10 cellular contexts compared by ENCODE assay signal in genomic region chr18:37403100-37403781, GRCh38.
DNase-seq lines count a peak whose midpoint lies in the region; ATAC-seq and TF ChIP-seq lines count a peak whose summit lies in the region.
"Had no signal": no experiment of that assay in that cellular context is flagged by ENCODE, and none has a peak within 500 bp of the region (broad histone marks: within the 10 kb centered on the region; RNA-seq: fewer than 3 reads in every experiment).

No MANE protein-coding gene starts in this region.

- H3K79me2 ChIP-seq in Karpas-422 (ENCODE audit: low read length): no peaks in the 10 kb centered on the region
- no peaks in the 10 kb centered on the region for H3K79me2 ChIP-seq in neural progenitor cell (ENCODE audit: low read depth)

- H3F3A ChIP-seq in neural progenitor cell (ENCODE audit: low read depth): no peaks in the 10 kb centered on the region

- H3K27me3 Mint-ChIP-seq in brain (peaks cover 6% of the 10 kb centered on the region), neural progenitor cell (ENCODE audit: insufficient read depth, low read depth) (peaks cover 10% of the 10 kb centered on the region)
- H3K27me3 Mint-ChIP-seq: naive B cell had no signal

- H3K27ac Mint-ChIP-seq in brain: peak overlapping the region in 3 of 5 experiments; percentile 13 to 82 (median 43)
- H3K27ac Mint-ChIP-seq in neural progenitor cell: no peak overlapping the region
- H3K27ac Mint-ChIP-seq: naive B cell had no signal

- H3K4me1 Mint-ChIP-seq in brain (peaks cover 60% of the 10 kb centered on the region), neural progenitor cell (peaks cover 7% of the 10 kb centered on the region)

- H3K36me3 ChIP-seq in aorta (ENCODE audit: control insufficient read depth in 1 of 2, insufficient read depth in 2 of 2, low read length in 1 of 2): no peaks in the 10 kb centered on the region
- no peaks in the 10 kb centered on the region for H3K36me3 ChIP-seq in Karpas-422 (ENCODE audit: insufficient read depth, low read length)
- H3K36me3 ChIP-seq in neural progenitor cell: no peaks in the 10 kb centered on the region

- H4K20me1 ChIP-seq in Karpas-422 (ENCODE audit: insufficient read depth, low read depth, low read length) (no peaks in the 10 kb centered on the region), neural progenitor cell (ENCODE audit: low read depth) (no peaks in the 10 kb centered on the region)

- WGBS in aorta, 2 donors: 79 to 83% methylated on average over 20 of the region's 20 CpGs

- H3K9me2 ChIP-seq in Karpas-422 (replicated peaks; ENCODE audit: insufficient read depth, low read length): no peaks in the 10 kb centered on the region

- H2AFZ ChIP-seq in Karpas-422 (ENCODE audit: low read length) (no peak overlapping the region), neural progenitor cell (replicated peaks) (no peak overlapping the region)

- TF ChIP-seq CTCF in AG04449 (IDR thresholded peaks at IDR 0.05; ENCODE audit: insufficient read depth, low read length, missing control alignments): no peak
- no peak for TF ChIP-seq CTCF in brain (conservative IDR thresholded peaks at IDR 0.05)
- TF ChIP-seq CTCF in neural progenitor cell (IDR thresholded peaks at IDR 0.05): no peak

- H3K9me3 ChIP-seq in aorta (ENCODE audit: control insufficient read depth, low read length) (no peaks in the 10 kb centered on the region), Karpas-422 (ENCODE audit: low read length) (no peaks in the 10 kb centered on the region), neural progenitor cell (ENCODE audit: low read depth) (no peaks in the 10 kb centered on the region)

- no peak overlapping the region for H3K27ac ChIP-seq in aorta (ENCODE audit: low read depth in 1 of 2, low read length in 2 of 2)
- no peak overlapping the region for H3K27ac ChIP-seq in Karpas-422 (ENCODE audit: low read length)
- H3K27ac ChIP-seq in neural progenitor cell: no peak overlapping the region
- H3K27ac ChIP-seq: SK-N-MC had no signal

- H3K9ac ChIP-seq in Karpas-422 (ENCODE audit: low read length) (no peak overlapping the region), neural progenitor cell (no peak overlapping the region)

- CTCF ChIA-PET in AG04449 (lab: Yijun Ruan, JAX): no interaction called here

- H3K4me3 Mint-ChIP-seq in brain (no peak overlapping the region), neural progenitor cell (no peak overlapping the region)
- H3K4me3 Mint-ChIP-seq: naive B cell had no signal

- intact Hi-C loops in aorta (cut with DNase I): no loop called here

- H3K27me3 ChIP-seq in aorta (ENCODE audit: control insufficient read depth in 1 of 2, insufficient read depth in 2 of 2, low read length in 1 of 2) (no peaks in the 10 kb centered on the region), Karpas-422 (ENCODE audit: low read length) (no peaks in the 10 kb centered on the region), neural progenitor cell (no peaks in the 10 kb centered on the region)

- POLR2A ChIA-PET in AG04449 (lab: Yijun Ruan, JAX): no interaction called here

- DNase-seq in AG04449 (ENCODE audit: low read depth, low spot score): peak; percentile 70
- peak; percentile 67 for DNase-seq in HT1080 (ENCODE audit: low read depth)
- peak; percentile 92 for DNase-seq in kidney tubule cell (ENCODE audit: low spot score)
- no peak for DNase-seq in aorta
- no peak for DNase-seq in Karpas-422
- DNase-seq in neural progenitor cell (ENCODE audit: low spot score): no peak
- DNase-seq: naive B cell had no signal

- no peaks in the 10 kb centered on the region for H3K4me1 ChIP-seq in aorta (ENCODE audit: control insufficient read depth in 1 of 2, insufficient read depth in 2 of 2, low read length in 2 of 2)
- H3K4me1 ChIP-seq in Karpas-422 (ENCODE audit: low read length): no peaks in the 10 kb centered on the region
- H3K4me1 ChIP-seq in neural progenitor cell: no peaks in the 10 kb centered on the region

- H3K9me3 Mint-ChIP-seq in brain (no peaks in the 10 kb centered on the region), neural progenitor cell (no peaks in the 10 kb centered on the region)

- no peak overlapping the region for H3K4me3 ChIP-seq in AG04449 (ENCODE audit: low read depth, low read length)
- H3K4me3 ChIP-seq in aorta (ENCODE audit: low read length in 2 of 2): no peak overlapping the region
- no peak overlapping the region for H3K4me3 ChIP-seq in Karpas-422 (ENCODE audit: low read length)
- no peak overlapping the region for H3K4me3 ChIP-seq in neural progenitor cell
- H3K4me3 ChIP-seq: SK-N-MC had no signal

- no peak for ATAC-seq in GM18858 (IDR thresholded peaks at IDR 0.05; ENCODE audit: unreplicated experiment)
- no peak for ATAC-seq in aorta (ENCODE audit: low FRiP score)

- H3K4me2 ChIP-seq in Karpas-422 (ENCODE audit: low read depth, low read length, poor library complexity, severe bottlenecking): no peak overlapping the region
- H3K4me2 ChIP-seq in neural progenitor cell: no peak overlapping the region

- H3K36me3 Mint-ChIP-seq in brain (no peaks in the 10 kb centered on the region), neural progenitor cell (no peaks in the 10 kb centered on the region)
- H3K36me3 Mint-ChIP-seq: naive B cell had no signal

Comparison
In these comparisons a context has a peak if more than half of its experiments do, and no peak if none do; other contexts are left out.
1. DNase-seq: peak in AG04449 (single experiment), HT1080 (single experiment) and kidney tubule cell (single experiment); none in aorta (0 of 2), Karpas-422 (single experiment) and neural progenitor cell (single experiment).